Comparison of ENCODE assay signal across 1 cellular context in the genomic region with DNA sequence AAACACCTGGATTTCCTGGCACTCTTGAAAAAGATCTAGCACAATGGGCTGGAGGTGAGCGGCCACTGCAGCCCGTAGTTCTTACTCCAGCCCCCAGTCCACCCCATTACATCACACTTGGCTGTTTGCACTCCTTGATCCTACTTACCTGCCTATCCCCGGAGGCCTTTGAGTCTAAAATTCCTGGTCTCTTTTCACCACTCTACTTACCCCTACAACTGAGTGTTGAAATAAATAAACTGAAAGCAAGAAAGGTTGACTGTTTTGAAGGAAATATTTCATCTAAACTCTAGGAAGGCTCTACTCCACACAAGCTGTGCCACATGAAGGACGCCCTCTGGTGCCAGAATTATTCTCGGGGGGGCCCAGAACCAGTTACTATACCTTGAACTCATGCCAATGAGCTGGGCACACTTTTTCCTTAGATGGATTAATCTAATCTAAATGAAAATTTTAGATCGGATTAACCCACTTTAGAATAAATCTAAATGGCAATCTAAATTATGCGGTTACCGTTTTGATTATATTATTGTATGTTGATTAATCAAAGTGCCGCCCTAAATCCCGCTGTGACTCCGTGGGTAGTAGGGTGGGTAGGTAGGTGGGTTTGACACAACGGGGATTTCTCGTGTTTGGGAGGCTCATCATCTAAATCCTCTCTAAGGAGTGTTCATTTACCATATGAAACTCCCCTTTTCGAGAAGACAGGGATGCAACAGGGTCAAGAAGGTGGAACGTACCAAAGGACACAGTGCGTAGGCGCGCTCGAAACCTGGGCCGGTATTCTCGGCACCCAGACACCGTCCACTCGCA.
TF ChIP-seq lines count a peak whose summit lies in the region.

No MANE protein-coding gene starts in this region.

TF ChIP-seq in GM12878, 131 proteins besides CTCF, POLR2A, EP300 and RAD21 (continued from another document):
- no peak for TF ChIP-seq SRF (IDR thresholded peaks at IDR 0.05; ENCODE audit: low read depth in 2 of 2, low read length in 2 of 2)
- TF ChIP-seq RCOR1 (conservative IDR thresholded peaks at IDR 0.05; ENCODE audit: low read depth, low read length): no peak; the same call in 1 of the 2 replicates
- no peak for TF ChIP-seq CHD2 (IDR thresholded peaks at IDR 0.05; ENCODE audit: borderline replicate concordance, low read depth, low read length)
- no peak for TF ChIP-seq RBBP5 (conservative IDR thresholded peaks at IDR 0.05)
- TF ChIP-seq GATAD2B (conservative IDR thresholded peaks at IDR 0.05; ENCODE audit: low read depth): 0 out of 2 replicates have a peak, but pooled peaks have one; percentile 33
- no peak for TF ChIP-seq MTA3 (IDR thresholded peaks at IDR 0.05; ENCODE audit: borderline replicate concordance, low read length)
- 0 out of 2 replicates have a peak, but pooled peaks have one; percentile 38 for TF ChIP-seq RUNX3 (IDR thresholded peaks at IDR 0.05; ENCODE audit: low read length)
- TF ChIP-seq, protein P1, sequence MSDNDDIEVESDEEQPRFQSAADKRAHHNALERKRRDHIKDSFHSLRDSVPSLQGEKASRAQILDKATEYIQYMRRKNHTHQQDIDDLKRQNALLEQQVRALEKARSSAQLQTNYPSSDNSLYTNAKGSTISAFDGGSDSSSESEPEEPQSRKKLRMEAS (IDR thresholded peaks at IDR 0.05; ENCODE audit: low read depth, low read length): peak; percentile 39; the same call in 1 of the 2 replicates
- TF ChIP-seq BRCA1 (IDR thresholded peaks at IDR 0.05; ENCODE audit: low read depth, low read length): no peak
- peak in 1 of 2 experiments; percentile 39; a peak in 1 of 4 replicates for TF ChIP-seq IKZF2 (IDR thresholded peaks at IDR 0.05)
- peak; percentile 52; the same call in 1 of the 2 replicates for TF ChIP-seq MXI1 (IDR thresholded peaks at IDR 0.05; ENCODE audit: low read depth, low read length)
- TF ChIP-seq MYC (IDR thresholded peaks at IDR 0.05; ENCODE audit: insufficient read depth, insufficient read length, insufficient replicate concordance, low read length, severe bottlenecking): no peak
- TF ChIP-seq EGR1 (IDR thresholded peaks at IDR 0.05; ENCODE audit: borderline replicate concordance in 1 of 2, low read depth in 2 of 2, low read length in 2 of 2): peak in 1 of 2 experiments; percentile 77; a peak in 2 of 3 replicates
- TF ChIP-seq ZZZ3 (IDR thresholded peaks at IDR 0.05; ENCODE audit: control insufficient read depth, insufficient read length, low read depth): no peak
- no peak for TF ChIP-seq TCF3 (IDR thresholded peaks at IDR 0.05; ENCODE audit: borderline replicate concordance, insufficient read depth, low read depth, low read length)
- TF ChIP-seq E4F1 (IDR thresholded peaks at IDR 0.05; ENCODE audit: borderline replicate concordance, partially characterized antibody): no peak
- TF ChIP-seq, protein P2, sequence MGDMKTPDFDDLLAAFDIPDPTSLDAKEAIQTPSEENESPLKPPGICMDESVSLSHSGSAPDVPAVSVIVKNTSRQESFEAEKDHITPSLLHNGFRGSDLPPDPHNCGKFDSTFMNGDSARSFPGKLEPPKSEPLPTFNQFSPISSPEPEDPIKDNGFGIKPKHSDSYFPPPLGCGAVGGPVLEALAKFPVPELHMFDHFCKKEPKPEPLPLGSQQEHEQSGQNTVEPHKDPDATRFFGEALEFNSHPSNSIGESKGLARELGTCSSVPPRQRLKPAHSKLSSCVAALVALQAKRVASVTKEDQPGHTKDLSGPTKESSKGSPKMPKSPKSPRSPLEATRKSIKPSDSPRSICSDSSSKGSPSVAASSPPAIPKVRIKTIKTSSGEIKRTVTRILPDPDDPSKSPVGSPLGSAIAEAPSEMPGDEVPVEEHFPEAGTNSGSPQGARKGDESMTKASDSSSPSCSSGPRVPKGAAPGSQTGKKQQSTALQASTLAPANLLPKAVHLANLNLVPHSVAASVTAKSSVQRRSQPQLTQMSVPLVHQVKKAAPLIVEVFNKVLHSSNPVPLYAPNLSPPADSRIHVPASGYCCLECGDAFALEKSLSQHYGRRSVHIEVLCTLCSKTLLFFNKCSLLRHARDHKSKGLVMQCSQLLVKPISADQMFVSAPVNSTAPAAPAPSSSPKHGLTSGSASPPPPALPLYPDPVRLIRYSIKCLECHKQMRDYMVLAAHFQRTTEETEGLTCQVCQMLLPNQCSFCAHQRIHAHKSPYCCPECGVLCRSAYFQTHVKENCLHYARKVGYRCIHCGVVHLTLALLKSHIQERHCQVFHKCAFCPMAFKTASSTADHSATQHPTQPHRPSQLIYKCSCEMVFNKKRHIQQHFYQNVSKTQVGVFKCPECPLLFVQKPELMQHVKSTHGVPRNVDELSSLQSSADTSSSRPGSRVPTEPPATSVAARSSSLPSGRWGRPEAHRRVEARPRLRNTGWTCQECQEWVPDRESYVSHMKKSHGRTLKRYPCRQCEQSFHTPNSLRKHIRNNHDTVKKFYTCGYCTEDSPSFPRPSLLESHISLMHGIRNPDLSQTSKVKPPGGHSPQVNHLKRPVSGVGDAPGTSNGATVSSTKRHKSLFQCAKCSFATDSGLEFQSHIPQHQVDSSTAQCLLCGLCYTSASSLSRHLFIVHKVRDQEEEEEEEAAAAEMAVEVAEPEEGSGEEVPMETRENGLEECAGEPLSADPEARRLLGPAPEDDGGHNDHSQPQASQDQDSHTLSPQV (IDR thresholded peaks at IDR 0.05): no peak
- TF ChIP-seq SMC3 (IDR thresholded peaks at IDR 0.05; ENCODE audit: borderline replicate concordance, low read length): peak; percentile 37; the same call in 1 of the 2 replicates
- TF ChIP-seq CHD1 (IDR thresholded peaks at IDR 0.05; ENCODE audit: low read depth, low read length): peak; percentile 76; the same call in 1 of the 2 replicates
- TF ChIP-seq BHLHE40 (IDR thresholded peaks at IDR 0.05; ENCODE audit: borderline replicate concordance in 1 of 2, low read depth in 2 of 2, low read length in 1 of 2): 0 out of 4 replicates have a peak, but pooled peaks of 1 of the 2 experiments have one; percentile 15
- peak; percentile 19; the same call in 1 of the 2 replicates for TF ChIP-seq MTA2 (IDR thresholded peaks at IDR 0.05; ENCODE audit: low read depth)
- no peak for TF ChIP-seq EED (IDR thresholded peaks at IDR 0.05; ENCODE audit: low read depth)
- no peak for TF ChIP-seq RAD51 (IDR thresholded peaks at IDR 0.05)
- no peak for TF ChIP-seq POU2F2 (IDR thresholded peaks at IDR 0.05; ENCODE audit: borderline replicate concordance, low read depth, low read length)
- peak; percentile 89 for TF ChIP-seq KLF5 (IDR thresholded peaks at IDR 0.05; ENCODE audit: partially characterized antibody)
- TF ChIP-seq FOXM1 (IDR thresholded peaks at IDR 0.05; ENCODE audit: low read depth, low read length): peak; percentile 29; the same call in 1 of the 2 replicates
- TF ChIP-seq JUND (IDR thresholded peaks at IDR 0.05; ENCODE audit: low read depth, low read length): 0 out of 2 replicates have a peak, but pooled peaks have one; percentile 24
- TF ChIP-seq RELA (IDR thresholded peaks at IDR 0.05; ENCODE audit: borderline replicate concordance, partially characterized antibody): peak; percentile 22
- no peak for TF ChIP-seq PAX8 (IDR thresholded peaks at IDR 0.05)
- TF ChIP-seq, protein P3, sequence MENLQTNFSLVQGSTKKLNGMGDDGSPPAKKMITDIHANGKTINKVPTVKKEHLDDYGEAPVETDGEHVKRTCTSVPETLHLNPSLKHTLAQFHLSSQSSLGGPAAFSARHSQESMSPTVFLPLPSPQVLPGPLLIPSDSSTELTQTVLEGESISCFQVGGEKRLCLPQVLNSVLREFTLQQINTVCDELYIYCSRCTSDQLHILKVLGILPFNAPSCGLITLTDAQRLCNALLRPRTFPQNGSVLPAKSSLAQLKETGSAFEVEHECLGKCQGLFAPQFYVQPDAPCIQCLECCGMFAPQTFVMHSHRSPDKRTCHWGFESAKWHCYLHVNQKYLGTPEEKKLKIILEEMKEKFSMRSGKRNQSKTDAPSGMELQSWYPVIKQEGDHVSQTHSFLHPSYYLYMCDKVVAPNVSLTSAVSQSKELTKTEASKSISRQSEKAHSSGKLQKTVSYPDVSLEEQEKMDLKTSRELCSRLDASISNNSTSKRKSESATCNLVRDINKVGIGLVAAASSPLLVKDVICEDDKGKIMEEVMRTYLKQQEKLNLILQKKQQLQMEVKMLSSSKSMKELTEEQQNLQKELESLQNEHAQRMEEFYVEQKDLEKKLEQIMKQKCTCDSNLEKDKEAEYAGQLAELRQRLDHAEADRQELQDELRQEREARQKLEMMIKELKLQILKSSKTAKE (IDR thresholded peaks at IDR 0.05; ENCODE audit: low read depth, poor library complexity, severe bottlenecking): peak; percentile 40
- TF ChIP-seq KDM1A (IDR thresholded peaks at IDR 0.05; ENCODE audit: borderline replicate concordance): no peak
- TF ChIP-seq NKRF (conservative IDR thresholded peaks at IDR 0.05): no peak
- TF ChIP-seq ATF7 (IDR thresholded peaks at IDR 0.05; ENCODE audit: low read depth): peak; percentile 72
- TF ChIP-seq ZNF384 (IDR thresholded peaks at IDR 0.05; ENCODE audit: borderline replicate concordance, low read depth, low read length): no peak
- TF ChIP-seq IKZF1 (conservative IDR thresholded peaks at IDR 0.05): no peak
- TF ChIP-seq HDGF (IDR thresholded peaks at IDR 0.05): no peak
TF ChIP-seq in GM12878: peak in this region for 16.
